Comparison of ENCODE assay signal across 26 cellular contexts in genomic region chr5:39340486-39340885, GRCh38. TPM values are rescaled to one million over a fixed set of nuclear protein-coding genes. Genes with fewer than 3 reads are reported as not detected.
"Had no signal": no experiment of that assay in that cellular context is flagged by ENCODE, and none has a peak within 500 bp of the region (broad histone marks: within the 10 kb centered on the region; RNA-seq: fewer than 3 reads in every experiment).

No MANE protein-coding gene starts in this region.

- H3K36me3 ChIP-seq: MG63, SJSA1 had no signal

- H3K27ac ChIP-seq: SJSA1, SK-N-MC had no signal

- H3K9me3 ChIP-seq: MG63, SJSA1 had no signal

- H3K4me3 ChIP-seq: MG63, SJSA1, SK-N-MC had no signal

- H3K27me3 ChIP-seq: SJSA1 had no signal

- FAIRE-seq: HepG2, RCC 7860 had no signal

- H3K4me1 ChIP-seq: SJSA1 had no signal

- DNase-seq: IMR-90, Karpas-422, KG1, MG63, NCI-H1092, NCI-H1105 treated with DMSO at 0.1 percent for 48 hours, NCI-H1417 treated with DMSO at 0.1 percent for 48 hours, NCI-H146, NCI-H1694 treated with DMSO at 0.1 percent for 48 hours, NCI-H1930, NCI-H2081, NCI-H2171, NCI-H226, NCI-H446, NCI-H510A, NCI-H524 treated with DMSO at 0.1 percent for 48 hours, NCI-H69, NCI-H774, Right ventricle myocardium superior, RPMI8226, SIG-M5 had no signal

RNA-seq across cellular contexts. Expression of gene C9, which starts 23.8 kb away (rescaled TPM):
- total RNA-seq: HepG2, HT1080, IMR-90, Right ventricle myocardium superior had no signal
- polyA plus RNA-seq: HepG2, IMR-90 had no signal
